In the genomic region with DNA sequence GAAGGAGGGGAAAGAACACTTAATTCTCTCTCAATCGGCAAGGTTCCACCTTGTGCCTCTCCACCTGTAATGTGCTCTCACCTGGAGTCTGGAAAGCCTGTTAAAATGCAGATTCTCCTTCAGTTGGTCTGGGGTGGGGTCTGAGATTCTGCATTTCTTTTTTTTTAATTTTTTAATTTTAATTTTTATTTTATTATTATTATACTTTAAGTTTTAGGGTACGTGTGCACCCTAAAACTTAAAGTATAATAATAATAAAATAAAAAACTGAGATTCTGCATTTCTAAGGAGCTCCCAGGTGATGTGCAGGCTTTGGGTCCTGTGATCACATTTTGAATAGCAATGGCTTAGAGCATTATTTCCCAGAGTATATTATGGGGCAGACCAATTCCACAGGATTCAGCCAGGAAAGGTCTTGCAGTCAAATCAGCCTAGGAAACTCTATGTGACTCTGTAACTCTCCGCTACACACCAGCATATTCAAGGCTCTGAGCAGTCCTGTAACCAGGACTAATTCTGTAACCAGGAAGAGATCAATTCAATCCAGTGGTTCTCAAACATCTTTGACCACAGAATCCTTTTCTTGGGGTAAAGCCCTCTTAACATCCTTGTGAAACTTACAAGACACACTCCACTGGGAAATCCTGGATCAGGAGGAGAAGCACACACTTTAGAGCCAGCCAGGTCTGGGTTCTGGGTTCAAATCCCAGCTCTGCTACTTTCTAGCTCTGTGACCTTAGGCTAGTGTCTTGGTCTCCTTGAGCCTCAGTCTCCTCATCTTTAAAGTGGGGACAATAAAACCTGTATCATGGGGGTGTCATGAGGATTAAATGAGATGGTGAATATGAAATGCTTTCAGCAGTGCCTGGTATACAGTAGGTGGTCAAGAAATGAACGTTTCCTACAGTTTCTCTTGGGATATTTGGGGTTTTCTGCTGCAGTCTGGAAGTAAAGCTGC, we compare ENCODE assay signal across 31 cellular contexts.
"Had no signal": no experiment of that assay in that cellular context is flagged by ENCODE, and none has a peak within 500 bp of the region (broad histone marks: within the 10 kb centered on the region; RNA-seq: fewer than 3 reads in every experiment).

No MANE protein-coding gene starts in this region.

- DNase-seq: activated CD4-positive, alpha-beta memory T cell treated with anti-CD3 and anti-CD28 coated beads for 36 hours; activated CD4-positive, alpha-beta T cell treated with anti-CD3 and anti-CD28 coated beads for 36 hours; activated CD4-positive, alpha-beta T cell treated with anti-CD3 and anti-CD28 coated beads, Interleukin-2, amount 10 ng/mL, durations not matched to agents 24 days and 14 days; activated CD4-positive, CD25-positive, alpha-beta regulatory T cell; activated CD4-positive, CD25-positive, alpha-beta regulatory T cell treated with anti-CD3 and anti-CD28 coated beads, Interleukin-2, amount 50 U/mL, for 72 hours; activated CD8-positive, alpha-beta memory T cell treated with anti-CD3 and anti-CD28 coated beads, Interleukin-2, amount 10 ng/mL, durations not matched to agents 7 days and 5 days; activated CD8-positive, alpha-beta memory T cell treated with anti-CD3 and anti-CD28 coated beads, Interleukin-2, amount 50 U/mL, for 4 hours; activated CD8-positive, alpha-beta T cell treated with anti-CD3 and anti-CD28 coated beads, Interleukin-2, amount 10 ng/mL, durations not matched to agents 7 days and 5 days; activated effector memory CD4-positive, alpha-beta T cell treated with anti-CD3 and anti-CD28 coated beads, Interleukin-2, amount 50 U/mL, for 16 hours; activated naive CD4-positive, alpha-beta T cell treated with anti-CD3 and anti-CD28 coated beads for 36 hours; activated naive CD8-positive, alpha-beta T cell treated with anti-CD3 and anti-CD28 coated beads for 36 hours; activated naive CD8-positive, alpha-beta T cell treated with anti-CD3 and anti-CD28 coated beads, Interleukin-2, amount 50 U/mL, for 24 hours; activated T-cell treated with anti-CD3 and anti-CD28 coated beads, Interleukin-2, amount 50 U/mL, for 1 hour; activated T-cell treated with anti-CD3 and anti-CD28 coated beads, Interleukin-2, amount 50 U/mL, for 48 hours; adrenal gland; aorta; body of pancreas; cortex of kidney; dermis blood vessel endothelial cell; effector CD4-positive, alpha-beta T cell; effector memory CD8-positive, alpha-beta T cell; erythroblast; foreskin keratinocyte; gastrocnemius medialis; glutamatergic neuron; heart left ventricle; T-helper 17 cell; T1000; WERI-Rb-1 had no signal

- ATAC-seq: activated CD4-positive, alpha-beta T cell treated with anti-CD3 and anti-CD28 coated beads for 36 hours; activated CD8-positive, alpha-beta memory T cell treated with anti-CD3 and anti-CD28 coated beads, Interleukin-2, amount 10 ng/mL, durations not matched to agents 7 days and 5 days; activated CD8-positive, alpha-beta T cell treated with anti-CD3 and anti-CD28 coated beads, Interleukin-2, amount 10 ng/mL, durations not matched to agents 7 days and 5 days; activated naive CD8-positive, alpha-beta T cell treated with anti-CD3 and anti-CD28 coated beads, Interleukin-2, amount 50 U/mL, for 24 hours; body of pancreas; effector memory CD8-positive, alpha-beta T cell; foreskin keratinocyte; gastrocnemius medialis; heart left ventricle; T-helper 17 cell had no signal

- H3K27ac ChIP-seq: adrenal gland, body of pancreas, esophagus muscularis mucosa, foreskin keratinocyte, gastrocnemius medialis, heart left ventricle, WERI-Rb-1 had no signal

- H3K4me3 ChIP-seq: adrenal gland, body of pancreas, esophagus muscularis mucosa, gastrocnemius medialis, heart left ventricle had no signal

- H3K4me1 ChIP-seq: adrenal gland, body of pancreas, esophagus muscularis mucosa, foreskin keratinocyte, heart left ventricle had no signal

- H3K36me3 ChIP-seq: adrenal gland, esophagus muscularis mucosa, gastrocnemius medialis, heart left ventricle, WERI-Rb-1 had no signal

- FAIRE-seq: colon had no signal

- H3K9me3 ChIP-seq: body of pancreas, gastrocnemius medialis had no signal

- H3K27me3 ChIP-seq: adrenal gland, body of pancreas, gastrocnemius medialis had no signal
